Comparison of ENCODE assay signal across 1 cellular context in the genomic region with DNA sequence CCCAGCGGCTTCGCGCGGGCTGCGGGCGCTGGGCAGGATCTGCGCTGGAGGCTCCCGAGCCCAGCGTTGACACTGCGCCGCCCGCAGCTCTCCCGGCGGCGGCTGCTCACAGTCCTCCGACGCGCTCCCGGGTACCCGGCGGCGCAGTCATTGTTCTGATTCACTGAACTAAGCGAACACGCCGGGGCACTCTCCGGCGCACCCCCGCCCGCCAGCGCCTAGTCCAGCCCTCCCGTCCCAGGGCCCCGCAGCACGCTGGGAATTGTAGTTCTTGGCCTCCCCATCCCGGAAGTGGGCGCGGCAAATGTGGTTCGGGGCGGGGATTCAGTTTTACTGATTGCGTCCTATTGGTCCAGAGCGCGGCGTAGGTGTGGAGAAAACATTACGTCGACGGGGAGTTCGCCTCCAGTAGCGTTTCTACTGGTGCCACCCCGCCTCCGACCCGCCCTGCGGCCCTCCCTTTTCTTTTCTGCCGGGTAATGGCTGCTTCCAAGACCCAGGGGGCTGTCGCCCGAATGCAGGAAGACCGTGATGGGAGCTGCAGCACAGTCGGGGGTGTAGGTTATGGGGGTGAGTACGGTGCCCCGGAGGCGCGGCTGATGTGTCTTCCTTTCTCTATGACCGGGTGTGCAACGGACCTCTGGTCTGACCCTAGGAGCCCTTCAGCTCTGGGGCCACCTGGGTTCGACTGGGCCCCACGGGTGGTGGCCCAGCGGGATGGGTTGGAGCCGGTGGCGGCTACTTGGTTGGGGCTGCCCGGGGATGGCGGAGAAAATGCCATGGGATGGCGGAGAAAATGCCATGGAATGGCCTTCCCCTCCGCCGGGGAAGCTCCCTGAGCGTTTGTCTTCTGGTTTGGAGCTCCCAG.
TF ChIP-seq lines count a peak whose summit lies in the region.

A gene with protein sequence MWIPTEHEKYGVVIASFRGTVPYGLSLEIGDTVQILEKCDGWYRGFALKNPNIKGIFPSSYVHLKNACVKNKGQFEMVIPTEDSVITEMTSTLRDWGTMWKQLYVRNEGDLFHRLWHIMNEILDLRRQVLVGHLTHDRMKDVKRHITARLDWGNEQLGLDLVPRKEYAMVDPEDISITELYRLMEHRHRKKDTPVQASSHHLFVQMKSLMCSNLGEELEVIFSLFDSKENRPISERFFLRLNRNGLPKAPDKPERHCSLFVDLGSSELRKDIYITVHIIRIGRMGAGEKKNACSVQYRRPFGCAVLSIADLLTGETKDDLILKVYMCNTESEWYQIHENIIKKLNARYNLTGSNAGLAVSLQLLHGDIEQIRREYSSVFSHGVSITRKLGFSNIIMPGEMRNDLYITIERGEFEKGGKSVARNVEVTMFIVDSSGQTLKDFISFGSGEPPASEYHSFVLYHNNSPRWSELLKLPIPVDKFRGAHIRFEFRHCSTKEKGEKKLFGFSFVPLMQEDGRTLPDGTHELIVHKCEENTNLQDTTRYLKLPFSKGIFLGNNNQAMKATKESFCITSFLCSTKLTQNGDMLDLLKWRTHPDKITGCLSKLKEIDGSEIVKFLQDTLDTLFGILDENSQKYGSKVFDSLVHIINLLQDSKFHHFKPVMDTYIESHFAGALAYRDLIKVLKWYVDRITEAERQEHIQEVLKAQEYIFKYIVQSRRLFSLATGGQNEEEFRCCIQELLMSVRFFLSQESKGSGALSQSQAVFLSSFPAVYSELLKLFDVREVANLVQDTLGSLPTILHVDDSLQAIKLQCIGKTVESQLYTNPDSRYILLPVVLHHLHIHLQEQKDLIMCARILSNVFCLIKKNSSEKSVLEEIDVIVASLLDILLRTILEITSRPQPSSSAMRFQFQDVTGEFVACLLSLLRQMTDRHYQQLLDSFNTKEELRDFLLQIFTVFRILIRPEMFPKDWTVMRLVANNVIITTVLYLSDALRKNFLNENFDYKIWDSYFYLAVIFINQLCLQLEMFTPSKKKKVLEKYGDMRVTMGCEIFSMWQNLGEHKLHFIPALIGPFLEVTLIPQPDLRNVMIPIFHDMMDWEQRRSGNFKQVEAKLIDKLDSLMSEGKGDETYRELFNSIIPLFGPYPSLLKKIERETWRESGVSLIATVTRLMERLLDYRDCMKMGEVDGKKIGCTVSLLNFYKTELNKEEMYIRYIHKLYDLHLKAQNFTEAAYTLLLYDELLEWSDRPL (N-terminal part only) (minus strand): TSS at position 162 of the 868 bp plus-strand sequence. CDS start 261 bp downstream, outside the sequence.
A gene with protein sequence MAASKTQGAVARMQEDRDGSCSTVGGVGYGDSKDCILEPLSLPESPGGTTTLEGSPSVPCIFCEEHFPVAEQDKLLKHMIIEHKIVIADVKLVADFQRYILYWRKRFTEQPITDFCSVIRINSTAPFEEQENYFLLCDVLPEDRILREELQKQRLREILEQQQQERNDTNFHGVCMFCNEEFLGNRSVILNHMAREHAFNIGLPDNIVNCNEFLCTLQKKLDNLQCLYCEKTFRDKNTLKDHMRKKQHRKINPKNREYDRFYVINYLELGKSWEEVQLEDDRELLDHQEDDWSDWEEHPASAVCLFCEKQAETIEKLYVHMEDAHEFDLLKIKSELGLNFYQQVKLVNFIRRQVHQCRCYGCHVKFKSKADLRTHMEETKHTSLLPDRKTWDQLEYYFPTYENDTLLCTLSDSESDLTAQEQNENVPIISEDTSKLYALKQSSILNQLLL (plus strand): TSS at position 458 of the 868 bp plus-strand sequence. CDS start 22 bp downstream, at position 480.

TF ChIP-seq in IMR-90, 13 proteins besides CTCF, POLR2A, EP300 and RAD21:
- TF ChIP-seq RFX5 (IDR thresholded peaks at IDR 0.05; ENCODE audit: low read depth, low read length) (no peak), MAFK (IDR thresholded peaks at IDR 0.05; ENCODE audit: low read depth, low read length) (no peak), FOS (IDR thresholded peaks at IDR 0.05; ENCODE audit: low read depth, low read length) (no peak), CEBPB (IDR thresholded peaks at IDR 0.05; ENCODE audit: low read depth, low read length) (0 out of 2 replicates have a peak, but pooled peaks have one; percentile 12), MXI1 (IDR thresholded peaks at IDR 0.05; ENCODE audit: borderline replicate concordance, low read depth, low read length) (peak; percentile 69), CHD1 (IDR thresholded peaks at IDR 0.05; ENCODE audit: low read depth, low read length) (no peak), MAZ (IDR thresholded peaks at IDR 0.05; ENCODE audit: borderline replicate concordance, low read depth, low read length) (peak; percentile 98), BHLHE40 (IDR thresholded peaks at IDR 0.05; ENCODE audit: low read depth, low read length) (peak; percentile 68), RCOR1 (IDR thresholded peaks at IDR 0.05; ENCODE audit: insufficient replicate concordance, low read length) (no peak), SMC3 (IDR thresholded peaks at IDR 0.05; ENCODE audit: low read depth, low read length) (no peak), NFE2L2 (IDR thresholded peaks at IDR 0.05; ENCODE audit: low read depth, low read length) (no peak)
- TF ChIP-seq, protein P1, sequence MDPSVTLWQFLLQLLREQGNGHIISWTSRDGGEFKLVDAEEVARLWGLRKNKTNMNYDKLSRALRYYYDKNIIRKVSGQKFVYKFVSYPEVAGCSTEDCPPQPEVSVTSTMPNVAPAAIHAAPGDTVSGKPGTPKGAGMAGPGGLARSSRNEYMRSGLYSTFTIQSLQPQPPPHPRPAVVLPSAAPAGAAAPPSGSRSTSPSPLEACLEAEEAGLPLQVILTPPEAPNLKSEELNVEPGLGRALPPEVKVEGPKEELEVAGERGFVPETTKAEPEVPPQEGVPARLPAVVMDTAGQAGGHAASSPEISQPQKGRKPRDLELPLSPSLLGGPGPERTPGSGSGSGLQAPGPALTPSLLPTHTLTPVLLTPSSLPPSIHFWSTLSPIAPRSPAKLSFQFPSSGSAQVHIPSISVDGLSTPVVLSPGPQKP (IDR thresholded peaks at IDR 0.05; ENCODE audit: borderline replicate concordance, low read depth, low read length), result peak; percentile 22; the same call in 1 of the 2 replicates
- TF ChIP-seq, protein P2, sequence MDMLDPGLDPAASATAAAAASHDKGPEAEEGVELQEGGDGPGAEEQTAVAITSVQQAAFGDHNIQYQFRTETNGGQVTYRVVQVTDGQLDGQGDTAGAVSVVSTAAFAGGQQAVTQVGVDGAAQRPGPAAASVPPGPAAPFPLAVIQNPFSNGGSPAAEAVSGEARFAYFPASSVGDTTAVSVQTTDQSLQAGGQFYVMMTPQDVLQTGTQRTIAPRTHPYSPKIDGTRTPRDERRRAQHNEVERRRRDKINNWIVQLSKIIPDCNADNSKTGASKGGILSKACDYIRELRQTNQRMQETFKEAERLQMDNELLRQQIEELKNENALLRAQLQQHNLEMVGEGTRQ (IDR thresholded peaks at IDR 0.05; ENCODE audit: low read depth, low read length), result no peak
